17 cellular contexts compared by ENCODE assay signal in genomic region chr2:153891061-153891460, GRCh38. TPM values are rescaled to one million over a fixed set of nuclear protein-coding genes. Genes with fewer than 3 reads are reported as not detected.
DNase-seq lines count a peak whose midpoint lies in the region; ATAC-seq, FAIRE-seq and TF ChIP-seq lines count a peak whose summit lies in the region.
"Had no signal": no experiment of that assay in that cellular context is flagged by ENCODE, and none has a peak within 500 bp of the region (broad histone marks: within the 10 kb centered on the region; RNA-seq: fewer than 3 reads in every experiment).

No MANE protein-coding gene starts in this region.

- H3K18ac ChIP-seq in mesendoderm (ENCODE audit: low read length), result no peak overlapping the region

- no peak for ATAC-seq in natural killer cell
- no peak for ATAC-seq in pancreas
- ATAC-seq: CD8-positive, alpha-beta T cell had no signal

- in situ Hi-C loops in G401 (cut with HindIII; ENCODE audit: low sequenced_read_pairs), result no loop called here

- no peak overlapping the region for H3K56ac ChIP-seq in mesendoderm (ENCODE audit: low read length)

- H3K4me1 Mint-ChIP-seq in natural killer cell, result no peaks in the 10 kb centered on the region
- H3K4me1 Mint-ChIP-seq: CD14-positive monocyte had no signal

- WGBS in mesendoderm (ENCODE audit: extremely low coverage, insufficient coverage, low lambda C conversion rate), result no CpG with 5 or more reads among the region's 1 CpG
- 33 to 52% methylated on average over 1 of the region's 1 CpG for WGBS in pancreas, 2 donors

- no peak overlapping the region for H3K4me2 ChIP-seq in mesendoderm (ENCODE audit: low read length)

- H3K4me1 ChIP-seq in BE2C (peaks cover 3% of the 10 kb centered on the region), mesendoderm (ENCODE audit: control insufficient read depth, low read depth, low read length) (peaks cover 1% of the 10 kb centered on the region), SJCRH30 (no peaks in the 10 kb centered on the region), pancreas (no peaks in the 10 kb centered on the region)

- H3K79me1 ChIP-seq in mesendoderm (ENCODE audit: low read length), result no peaks in the 10 kb centered on the region

- H3K4me3 Mint-ChIP-seq in natural killer cell, result no peak overlapping the region
- H3K4me3 Mint-ChIP-seq: CD14-positive monocyte; CD8-positive, alpha-beta T cell had no signal

- H3K9me3 ChIP-seq in BE2C (no peaks in the 10 kb centered on the region), SJCRH30 (replicated peaks) (no peaks in the 10 kb centered on the region), pancreas (no peaks in the 10 kb centered on the region)
- H3K9me3 ChIP-seq: A549 had no signal

- H3K27ac Mint-ChIP-seq in natural killer cell, result no peak overlapping the region
- H3K27ac Mint-ChIP-seq: CD14-positive monocyte; CD8-positive, alpha-beta T cell had no signal

- H2BK15ac ChIP-seq in mesendoderm (replicated peaks; ENCODE audit: low read depth), result no peak overlapping the region

- H3K23ac ChIP-seq in mesendoderm (ENCODE audit: low read length), result no peak overlapping the region

- H4K5ac ChIP-seq in mesendoderm (ENCODE audit: low read length), result no peak overlapping the region

- intact Hi-C loops in natural killer cell (cut with micrococcal nuclease) (no loop called here), pancreas (cut with DNase I) (no loop called here)

- H3K36me3 ChIP-seq in BE2C (no peaks in the 10 kb centered on the region), mesendoderm (ENCODE audit: control insufficient read depth, insufficient read depth, low read length) (no peaks in the 10 kb centered on the region), SJCRH30 (no peaks in the 10 kb centered on the region), pancreas (no peaks in the 10 kb centered on the region)

- no peak overlapping the region for H2AK5ac ChIP-seq in mesendoderm (ENCODE audit: low read length)

- no peak overlapping the region for H3K9ac ChIP-seq in mesendoderm (ENCODE audit: low read length)

- DNase-seq in BE2C (peak; percentile 15), G401 (ENCODE audit: low spot score) (peak; percentile 50), SK-N-DZ (ENCODE audit: low spot score) (peak; percentile 46), mesendoderm (peak; percentile 9), SJCRH30 (no peak), natural killer cell (no peak), pancreas (no peak)
- DNase-seq: CD8-positive, alpha-beta T cell; COR-L47; DMS53; IMR-90 had no signal

- FAIRE-seq in pancreas (lab: Jason Lieb, UNC), result no peak
- FAIRE-seq: A549, D721Med, GM18507 had no signal

- no peaks in the 10 kb centered on the region for H3K79me2 ChIP-seq in mesendoderm (ENCODE audit: control insufficient read depth, insufficient read depth, low read length)

- no peak overlapping the region for H2BK120ac ChIP-seq in mesendoderm (ENCODE audit: low read depth, low read length)

- H4K8ac ChIP-seq in mesendoderm (ENCODE audit: low read depth, low read length), result no peak overlapping the region

- no peaks in the 10 kb centered on the region for H3K27me3 ChIP-seq in BE2C
- no peaks in the 10 kb centered on the region for H3K27me3 ChIP-seq in mesendoderm (ENCODE audit: insufficient read depth, low read length, poor library complexity)
- H3K27me3 ChIP-seq in SJCRH30, result no peaks in the 10 kb centered on the region
- H3K27me3 ChIP-seq in pancreas, result no peaks in the 10 kb centered on the region

- H3K4ac ChIP-seq in mesendoderm (ENCODE audit: low read depth, low read length), result no peak overlapping the region

- H2BK5ac ChIP-seq in mesendoderm (ENCODE audit: low read length), result no peak overlapping the region

- no peaks in the 10 kb centered on the region for H3K36me3 Mint-ChIP-seq in natural killer cell
- H3K36me3 Mint-ChIP-seq: CD14-positive monocyte; CD8-positive, alpha-beta T cell had no signal

- TF ChIP-seq CTCF in BE2C (IDR thresholded peaks at IDR 0.05; ENCODE audit: low read depth, low read length) (no peak), natural killer cell (IDR thresholded peaks at IDR 0.05) (no peak), pancreas (IDR thresholded peaks at IDR 0.05) (no peak)

- H3K4me3 ChIP-seq in BE2C (ENCODE audit: low read depth, low read length) (no peak overlapping the region), mesendoderm (ENCODE audit: low read length) (no peak overlapping the region), SJCRH30 (no peak overlapping the region), pancreas (no peak overlapping the region)
- H3K4me3 ChIP-seq: A549 had no signal

- H3K9me3 Mint-ChIP-seq in natural killer cell, result peaks cover 9 to 22% of the 10 kb centered on the region in 2 donors

- H3K27me3 Mint-ChIP-seq in natural killer cell (ENCODE audit: low read depth in 2 of 2), result no peaks in the 10 kb centered on the region

- H3K27ac ChIP-seq in mesendoderm (ENCODE audit: low read depth, low read length) (no peak overlapping the region), SJCRH30 (no peak overlapping the region), pancreas (no peak overlapping the region)

RNA-seq across cellular contexts. Expression of gene GALNT13, which starts 19.3 kb away (rescaled TPM):
- 7.5 TPM for polyA plus RNA-seq in BE2C (2012; ENCODE audit: insufficient read depth, insufficient read length, low read depth)
- 10.5 and 22.8 TPM in 2 replicates for total RNA-seq in G401 (2014; rRNA removed; shearing (Covaris generic))
- polyA plus RNA-seq in SK-N-DZ (2014; cell fraction: cytosol; rRNA removed), result 31.9 and 33.9 TPM in 2 replicates
- polyA plus RNA-seq in SK-N-DZ (2014; cell fraction: nucleus; rRNA removed), result 19.5 and 27.5 TPM in 2 replicates
- polyA plus RNA-seq in mesendoderm (2013, experiment 1 of 2), result 9.1 TPM
- 8.6 TPM for polyA plus RNA-seq in mesendoderm (2013, experiment 2 of 2)
- total RNA-seq in SJCRH30 (2014; rRNA removed; shearing (Covaris generic)), result 4.0 TPM in 2 replicates
- not detected for total RNA-seq in natural killer cell
- total RNA-seq in pancreas, result 1 to 10 TPM in 2 of 6 donors, under 1 TPM in 4; 0.09 to 1.5 (median 0.40) TPM
- polyA plus RNA-seq in pancreas, result 1 to 10 TPM in 1 of 2 donors, under 1 TPM in 1; 0.95 to 1.8 TPM
- total RNA-seq: IMR-90 had no signal
- polyA plus RNA-seq: AG04450, BJ, CD14-positive monocyte had no signal

Comparison
In these comparisons a context has a peak if more than half of its experiments do, and no peak if none do; other contexts are left out.
1. DNase-seq: peak in BE2C (single experiment), G401 (single experiment), SK-N-DZ (single experiment) and mesendoderm (single experiment); none in SJCRH30 (0 of 2), natural killer cell (single experiment) and pancreas (0 of 6).